8 cellular contexts compared by ENCODE assay signal in genomic region chr2:87634971-87635650, GRCh38.
DNase-seq lines count a peak whose midpoint lies in the region; ATAC-seq, FAIRE-seq and TF ChIP-seq lines count a peak whose summit lies in the region.
"Not testable (repeated sequence)": the region's sequence is repeated elsewhere in the genome, so short reads cannot be mapped to it uniquely, and the experiment has no call there.

No MANE protein-coding gene starts in this region.

- H3K27ac Mint-ChIP-seq in GM23338; effector memory CD8-positive, alpha-beta T cell: not testable (repeated sequence)
- peak overlapping the region; percentile 94 for H3K27ac Mint-ChIP-seq in activated naive CD8-positive, alpha-beta T cell

- not testable (repeated sequence) for H3K36me3 Mint-ChIP-seq in GM23338 (ENCODE audit: low read depth); activated naive CD8-positive, alpha-beta T cell; effector memory CD8-positive, alpha-beta T cell (ENCODE audit: insufficient read depth)

- not testable (repeated sequence) for H3K36me3 ChIP-seq in ACC112 (ENCODE audit: insufficient read depth, low read length); GM23338 (ENCODE audit: insufficient read depth); RWPE2 (ENCODE audit: low read depth); keratinocyte (ENCODE audit: control insufficient read depth in 2 of 2, extremely low read depth in 1 of 2, insufficient read depth in 2 of 2, low read length in 2 of 2)

- dilution Hi-C loops in keratinocyte (cut with MboI; ENCODE audit: extremely low pct_ligation_motif_present, low sequenced_read_pairs): not testable (repeated sequence)

- H2AFZ ChIP-seq in ACC112 (ENCODE audit: low read length, unreplicated experiment); GM23338; keratinocyte (ENCODE audit: control insufficient read depth, low read length): not testable (repeated sequence)

- H3K4me1 ChIP-seq in ACC112 (ENCODE audit: control insufficient read depth, insufficient read depth, low read length, unreplicated experiment); GM23338 (ENCODE audit: insufficient read depth); RWPE2 (ENCODE audit: insufficient read depth, poor library complexity, severe bottlenecking); keratinocyte (ENCODE audit: control insufficient read depth, extremely low read depth, insufficient read depth, low read length): not testable (repeated sequence)

- not testable (repeated sequence) for H3K4me2 ChIP-seq in GM23338; keratinocyte (ENCODE audit: control insufficient read depth, extremely low read depth, insufficient read depth, low read depth, low read length)

- not testable (repeated sequence) for H3K79me2 ChIP-seq in ACC112 (ENCODE audit: control insufficient read depth, insufficient read depth, low read length, unreplicated experiment); GM23338 (replicated peaks; ENCODE audit: insufficient read depth); keratinocyte (ENCODE audit: control insufficient read depth, insufficient read depth, low read length)

- H3K27me3 ChIP-seq in ACC112 (ENCODE audit: insufficient read depth, low read length); GM23338 (ENCODE audit: insufficient read depth); RWPE2 (ENCODE audit: insufficient read depth, poor library complexity, severe bottlenecking); keratinocyte (ENCODE audit: control insufficient read depth, extremely low read depth, insufficient read depth, low read length): not testable (repeated sequence)

- not testable (repeated sequence) for H3F3A ChIP-seq in GM23338 (replicated peaks; ENCODE audit: low read depth)

- not testable (repeated sequence) for H3K9me2 ChIP-seq in GM23338 (ENCODE audit: insufficient read depth)

- DNase-seq in GM23338 (ENCODE audit: low spot score) (peak; percentile 2), RWPE2 (ENCODE audit: low spot score) (peak; percentile 23), retina (peak; percentile 12)
- DNase-seq in activated CD8-positive, alpha-beta memory T cell treated with anti-CD3 and anti-CD28 coated beads for 24 hours: peak; percentile 58
- DNase-seq in effector memory CD8-positive, alpha-beta T cell; keratinocyte (ENCODE audit: low read depth, low spot score): not testable (repeated sequence)

- not testable (repeated sequence) for H3K4me1 Mint-ChIP-seq in GM23338; effector memory CD8-positive, alpha-beta T cell (ENCODE audit: low read depth in 2 of 2)
- H3K4me1 Mint-ChIP-seq in activated naive CD8-positive, alpha-beta T cell (ENCODE audit: low read depth): peaks cover 19% of the 10 kb centered on the region

- H3K27me3 Mint-ChIP-seq in GM23338 (ENCODE audit: insufficient read depth, low read depth, poor library complexity); activated naive CD8-positive, alpha-beta T cell; effector memory CD8-positive, alpha-beta T cell: not testable (repeated sequence)

- H3K9me3 ChIP-seq in RWPE2 (ENCODE audit: severe bottlenecking); keratinocyte (ENCODE audit: control insufficient read depth, low read depth, low read length): not testable (repeated sequence)

- not testable (repeated sequence) for H3K9me1 ChIP-seq in keratinocyte (ENCODE audit: control insufficient read depth, extremely low read depth, insufficient read depth, low read length)

- H3K9ac ChIP-seq in keratinocyte (ENCODE audit: control insufficient read depth, extremely low read depth, insufficient read depth, low read length): not testable (repeated sequence)

- H3K27ac ChIP-seq in ACC112 (ENCODE audit: low read depth, low read length) (peak overlapping the region; percentile 43; the same call in 1 of the 2 replicates), RWPE2 (ENCODE audit: poor library complexity, severe bottlenecking) (peak overlapping the region; percentile 26), keratinocyte (ENCODE audit: control insufficient read depth, insufficient read depth, low read length) (peak overlapping the region; percentile 20)
- not testable (repeated sequence) for H3K27ac ChIP-seq in GM23338 (ENCODE audit: low read depth)

- TF ChIP-seq CTCF in GM23338 (conservative IDR thresholded peaks at IDR 0.05; ENCODE audit: low read depth in 2 of 2); RWPE2 (IDR thresholded peaks at IDR 0.05; ENCODE audit: poor library complexity, severe bottlenecking); keratinocyte (optimal IDR thresholded peaks at IDR 0.05 in 1 of 3, IDR thresholded peaks at IDR 0.05 in 1 of 3, conservative IDR thresholded peaks at IDR 0.05 in 1 of 3; ENCODE audit: extremely low read depth in 1 of 3, insufficient read depth in 2 of 3, low read length in 3 of 3): not testable (repeated sequence)

- H3K4me3 ChIP-seq in ACC112 (ENCODE audit: low read depth, low read length); GM23338; RWPE2 (ENCODE audit: severe bottlenecking); keratinocyte (ENCODE audit: control insufficient read depth in 2 of 3, extremely low read depth in 1 of 3, insufficient read depth in 2 of 3, low read depth in 1 of 3, low read length in 3 of 3): not testable (repeated sequence)

- H3K9me3 Mint-ChIP-seq in GM23338; activated naive CD8-positive, alpha-beta T cell (ENCODE audit: low read depth); effector memory CD8-positive, alpha-beta T cell: not testable (repeated sequence)

- not testable (repeated sequence) for H4K20me1 ChIP-seq in GM23338 (replicated peaks; ENCODE audit: insufficient read depth); keratinocyte (ENCODE audit: control insufficient read depth, extremely low read depth, insufficient read depth, low read length)

- FAIRE-seq in keratinocyte (lab: Jason Lieb, UNC): peak; percentile 73

- peak; percentile 23; the same call in 1 of the 3 replicates for ATAC-seq in GM23338
- ATAC-seq in RWPE2 (ENCODE audit: low read depth): peak; percentile 61
- ATAC-seq in effector memory CD8-positive, alpha-beta T cell (replicated peaks): peak; percentile 39

- H3K4me3 Mint-ChIP-seq in GM23338; effector memory CD8-positive, alpha-beta T cell: not testable (repeated sequence)
- peak overlapping the region; percentile 10 for H3K4me3 Mint-ChIP-seq in activated naive CD8-positive, alpha-beta T cell
